ENCODE assay signal across 1 cellular context in genomic region chr1:246566128-246566807, GRCh38.
TF ChIP-seq lines count a peak whose summit lies in the region.

Gene CNST (plus strand): TSS chr1:246566456. CDS start chr1:246591563, 25,107 bp downstream.
Gene TFB2M (minus strand): TSS chr1:246566261. CDS start chr1:246566138, 123 bp downstream.

TF ChIP-seq in GM12878, 131 proteins besides CTCF, POLR2A, EP300 and RAD21 (continued from another document and continues in another):
- TF ChIP-seq E2F4 (IDR thresholded peaks at IDR 0.05; ENCODE audit: low read depth, low read length) (no peak), ESRRA (IDR thresholded peaks at IDR 0.05; ENCODE audit: low read length) (no peak), TARDBP (IDR thresholded peaks at IDR 0.05; ENCODE audit: borderline replicate concordance) (no peak), SMC3 (IDR thresholded peaks at IDR 0.05; ENCODE audit: borderline replicate concordance, low read length) (no peak), TCF12 (IDR thresholded peaks at IDR 0.05; ENCODE audit: low read depth, low read length) (no peak), RUNX3 (IDR thresholded peaks at IDR 0.05; ENCODE audit: low read length) (peak; percentile 77), SKIL (IDR thresholded peaks at IDR 0.05; ENCODE audit: low read depth, poor library complexity, severe bottlenecking) (no peak), RBBP5 (conservative IDR thresholded peaks at IDR 0.05) (no peak), ZNF384 (IDR thresholded peaks at IDR 0.05; ENCODE audit: borderline replicate concordance, low read depth, low read length) (no peak), RAD51 (IDR thresholded peaks at IDR 0.05) (peak; percentile 52; the same call in 1 of the 2 replicates), IRF4 (IDR thresholded peaks at IDR 0.05; ENCODE audit: low read depth, low read length) (no peak), BCL3 (IDR thresholded peaks at IDR 0.05; ENCODE audit: borderline replicate concordance, insufficient read depth, low read depth, low read length, poor library complexity, severe bottlenecking) (no peak), ZNF592 (IDR thresholded peaks at IDR 0.05) (no peak), NR2C1 (IDR thresholded peaks at IDR 0.05) (peak; percentile 96), ZNF24 (IDR thresholded peaks at IDR 0.05) (no peak), NFXL1 (IDR thresholded peaks at IDR 0.05; ENCODE audit: borderline replicate concordance) (no peak; the same call in none of the 2 replicates), TBL1XR1 (IDR thresholded peaks at IDR 0.05; ENCODE audit: low read depth, low read length) (peak; percentile 48; the same call in 1 of the 2 replicates), RCOR1 (conservative IDR thresholded peaks at IDR 0.05; ENCODE audit: low read depth, low read length) (0 out of 2 replicates have a peak, but pooled peaks have one; percentile 54), CREB1 (IDR thresholded peaks at IDR 0.05; ENCODE audit: low read depth) (peak; percentile 74; the same call in 1 of the 2 replicates), YBX1 (IDR thresholded peaks at IDR 0.05) (no peak), ZNF687 (IDR thresholded peaks at IDR 0.05) (no peak), SP1 (IDR thresholded peaks at IDR 0.05; ENCODE audit: low read depth, low read length) (no peak), SPI1 (IDR thresholded peaks at IDR 0.05; ENCODE audit: borderline replicate concordance, insufficient read depth, low read depth, low read length) (peak; percentile 79), CBFB (IDR thresholded peaks at IDR 0.05; ENCODE audit: low read depth) (0 out of 2 replicates have a peak, but pooled peaks have one; percentile 48), PKNOX1 (IDR thresholded peaks at IDR 0.05) (peak; percentile 79), HDAC2 (IDR thresholded peaks at IDR 0.05) (no peak), POLR2AphosphoS5 (IDR thresholded peaks at IDR 0.05; ENCODE audit: low read length) (peak; percentile 80), SUZ12 (IDR thresholded peaks at IDR 0.05; ENCODE audit: unreplicated experiment) (no peak), KAT2A (conservative IDR thresholded peaks at IDR 0.05; ENCODE audit: control insufficient read depth, low read depth, low read length) (no peak), IKZF2 (IDR thresholded peaks at IDR 0.05) (peak in 1 of 2 experiments; percentile 27; a peak in 3 of 4 replicates), NR2C2 (IDR thresholded peaks at IDR 0.05; ENCODE audit: borderline replicate concordance, control insufficient read depth, insufficient read length, low read depth) (no peak), PBX3 (IDR thresholded peaks at IDR 0.05; ENCODE audit: insufficient replicate concordance, low read depth, low read length) (no peak), SIX5 (IDR thresholded peaks at IDR 0.05; ENCODE audit: low read depth, low read length, severe bottlenecking) (peak; percentile 42), ELK1 (IDR thresholded peaks at IDR 0.05; ENCODE audit: low read depth, low read length) (peak; percentile 87), HCFC1 (IDR thresholded peaks at IDR 0.05; ENCODE audit: low read length) (peak; percentile 69), MXI1 (IDR thresholded peaks at IDR 0.05; ENCODE audit: low read depth, low read length) (peak; percentile 100), CREM (IDR thresholded peaks at IDR 0.05; ENCODE audit: low read depth) (peak; percentile 63; the same call in 1 of the 2 replicates), CHD4 (IDR thresholded peaks at IDR 0.05) (no peak), ZBTB40 (IDR thresholded peaks at IDR 0.05; ENCODE audit: borderline replicate concordance) (peak; percentile 97), LARP7 (IDR thresholded peaks at IDR 0.05) (peak; percentile 92), PAX8 (IDR thresholded peaks at IDR 0.05) (no peak)
